ENCODE assay signal across 20 cellular contexts in genomic region chr14:94876306-94876705, GRCh38.
DNase-seq lines count a peak whose midpoint lies in the region; ATAC-seq and TF ChIP-seq lines count a peak whose summit lies in the region.
"Had no signal": no experiment of that assay in that cellular context is flagged by ENCODE, and none has a peak within 500 bp of the region (broad histone marks: within the 10 kb centered on the region; RNA-seq: fewer than 3 reads in every experiment).

No MANE protein-coding gene starts in this region.

- H3K27me3 Mint-ChIP-seq in endodermal cell (ENCODE audit: insufficient read depth): peaks cover 33% of the 10 kb centered on the region
- H3K27me3 Mint-ChIP-seq: CD4-positive, CD25-positive, alpha-beta regulatory T cell had no signal

- 70 to 93% methylated on average over 2 to 3 of the region's 4 CpGs for WGBS in endodermal cell (ENCODE audit: insufficient coverage in 1 of 2, insufficient read length in 1 of 2), 2 experiments

- no peaks in the 10 kb centered on the region for H3K9me3 Mint-ChIP-seq in endodermal cell
- H3K9me3 Mint-ChIP-seq: CD8-positive, alpha-beta memory T cell had no signal

- TF ChIP-seq CTCF in mucosa of descending colon (IDR thresholded peaks at IDR 0.05) (no peak), endodermal cell (conservative IDR thresholded peaks at IDR 0.05) (no peak)

- no peak overlapping the region for H3K27ac Mint-ChIP-seq in endodermal cell
- H3K27ac Mint-ChIP-seq: CD14-positive monocyte; CD4-positive, alpha-beta memory T cell had no signal

- H3K4me3 Mint-ChIP-seq in endodermal cell: no peak overlapping the region
- H3K4me3 Mint-ChIP-seq: CD14-positive monocyte; CD4-positive, alpha-beta memory T cell; CD4-positive, CD25-positive, alpha-beta regulatory T cell; CD8-positive, alpha-beta memory T cell had no signal

- intact Hi-C loops in mucosa of descending colon (cut with DNase I, micrococcal nuclease): no loop called here

- H3K9ac ChIP-seq in endodermal cell (ENCODE audit: extremely low read depth, low read length, poor library complexity, severe bottlenecking): no peak overlapping the region
- H3K9ac ChIP-seq: BLaER1 had no signal

- H3K4me1 Mint-ChIP-seq in endodermal cell: peaks cover 6% of the 10 kb centered on the region
- H3K4me1 Mint-ChIP-seq: CD14-positive monocyte; CD4-positive, alpha-beta memory T cell; CD4-positive, CD25-positive, alpha-beta regulatory T cell; CD8-positive, alpha-beta memory T cell had no signal

- H3K4me1 ChIP-seq in mucosa of descending colon (ENCODE audit: low read depth) (no peaks in the 10 kb centered on the region), endodermal cell (ENCODE audit: control insufficient read depth, insufficient read depth, low read length) (no peaks in the 10 kb centered on the region)
- H3K4me1 ChIP-seq: BE2C, BLaER1, Caco-2 had no signal

- H3K27ac ChIP-seq in endodermal cell (ENCODE audit: low read depth, low read length): no peak overlapping the region
- H3K27ac ChIP-seq: BLaER1 had no signal

- H3K27me3 ChIP-seq in endodermal cell (ENCODE audit: control insufficient read depth, insufficient read depth, low read length, poor library complexity, severe bottlenecking): no peaks in the 10 kb centered on the region
- H3K27me3 ChIP-seq: BLaER1 had no signal

- ATAC-seq in mucosa of descending colon: peak; percentile 60
- ATAC-seq in HG02610 (IDR thresholded peaks at IDR 0.05; ENCODE audit: unreplicated experiment): no peak
- ATAC-seq in GM18873 (IDR thresholded peaks at IDR 0.05; ENCODE audit: low FRiP score, unreplicated experiment): no peak
- ATAC-seq in HG03457 (IDR thresholded peaks at IDR 0.05; ENCODE audit: unreplicated experiment): no peak

- H3K36me3 ChIP-seq in mucosa of descending colon (ENCODE audit: low read depth): no peaks in the 10 kb centered on the region
- H3K36me3 ChIP-seq in endodermal cell (ENCODE audit: control insufficient read depth, insufficient read depth, low read length): no peaks in the 10 kb centered on the region
- H3K36me3 ChIP-seq: BE2C, BLaER1 had no signal

- DNase-seq in HT1080 (ENCODE audit: low read depth) (peak; percentile 20), foreskin melanocyte (peak; percentile 33), mucosa of descending colon (no peak), endodermal cell (no peak)
- DNase-seq: 8988T; ACHN; BE2C; C1 segment of cervical spinal cord; Caco-2; Calu3; CD4-positive, alpha-beta memory T cell; CD4-positive, CD25-positive, alpha-beta regulatory T cell; CD8-positive, alpha-beta memory T cell; DMS79 treated with DMSO at 0.1 percent for 48 hours; GF-D8 had no signal

- no peaks in the 10 kb centered on the region for H3K36me3 Mint-ChIP-seq in endodermal cell (ENCODE audit: low read depth)
- H3K36me3 Mint-ChIP-seq: CD14-positive monocyte; CD4-positive, alpha-beta memory T cell; CD4-positive, CD25-positive, alpha-beta regulatory T cell; CD8-positive, alpha-beta memory T cell had no signal

- no peaks in the 10 kb centered on the region for H3K9me3 ChIP-seq in mucosa of descending colon
- no peaks in the 10 kb centered on the region for H3K9me3 ChIP-seq in endodermal cell (ENCODE audit: control insufficient read depth, low read length)
- H3K9me3 ChIP-seq: BE2C, BLaER1, Caco-2 had no signal

- no peak overlapping the region for H3K4me3 ChIP-seq in mucosa of descending colon
- H3K4me3 ChIP-seq in endodermal cell (ENCODE audit: low read length): no peak overlapping the region
- H3K4me3 ChIP-seq: BLaER1 had no signal

Comparison
In these comparisons a context has a peak if more than half of its experiments do, and no peak if none do; other contexts are left out.
1. DNase-seq: peak in HT1080 (single experiment) and foreskin melanocyte (single experiment); none in mucosa of descending colon (0 of 3) and endodermal cell (single experiment).